Comparison of ENCODE assay signal across 21 cellular contexts in the genomic region with DNA sequence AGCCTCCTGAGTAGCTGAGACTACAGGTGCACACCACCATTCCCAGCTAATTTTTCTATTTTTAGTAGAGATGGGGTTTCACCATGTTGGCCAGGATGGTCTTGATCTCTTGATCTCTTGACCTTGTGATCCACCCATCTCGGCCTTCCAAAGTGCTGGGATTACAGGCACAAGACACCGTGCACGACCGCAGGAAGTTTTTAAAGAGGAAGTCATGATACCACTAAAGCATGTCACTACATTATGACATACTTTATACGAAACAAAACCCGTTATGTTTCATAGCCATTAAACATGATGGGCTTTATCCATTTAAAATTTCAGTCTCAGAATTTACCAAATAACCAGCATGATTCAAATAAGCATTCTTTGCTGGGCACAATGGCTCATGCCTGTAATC.
"Had no signal": no experiment of that assay in that cellular context is flagged by ENCODE, and none has a peak within 500 bp of the region (broad histone marks: within the 10 kb centered on the region; RNA-seq: fewer than 3 reads in every experiment).

No MANE protein-coding gene starts in this region.

- ATAC-seq: Right ventricle myocardium inferior, SK-N-SH treated with all-trans-retinoic acid at 6 μM for 48 hours had no signal

- DNase-seq: KBM-7, NCI-H1092, NCI-H1105 treated with DMSO at 0.1 percent for 48 hours, NCI-H1417 treated with DMSO at 0.1 percent for 48 hours, NCI-H146, NCI-H1694 treated with DMSO at 0.1 percent for 48 hours, NCI-H1930, NCI-H2081, NCI-H2107, NCI-H2227 treated with DMSO at 0.1 percent for 48 hours, NCI-H524, NCI-H69, NCI-H774, OCI-M1, PC-9, Peyer's patch, SHP77 treated with DMSO at 0.1 percent for 48 hours, SJCRH30, T-helper 1 cell had no signal
